8 cellular contexts compared by ENCODE assay signal in genomic region chr20:38873050-38873581, GRCh38. TPM values are rescaled to one million over a fixed set of nuclear protein-coding genes. Genes with fewer than 3 reads are reported as not detected.
DNase-seq lines count a peak whose midpoint lies in the region; ATAC-seq, FAIRE-seq and TF ChIP-seq lines count a peak whose summit lies in the region.

No MANE protein-coding gene starts in this region.

- no peak overlapping the region for H4K8ac ChIP-seq in neuronal stem cell (ENCODE audit: low read depth, low read length)

- ATAC-seq in GM18867 (IDR thresholded peaks at IDR 0.05; ENCODE audit: unreplicated experiment) (peak; percentile 55), HG03064 (IDR thresholded peaks at IDR 0.05; ENCODE audit: low read depth, unreplicated experiment) (peak; percentile 43), upper lobe of left lung (ENCODE audit: low FRiP score in 2 of 2) (peak in 1 of 2 donors; percentile 15)

- no peak overlapping the region for H3K4me2 ChIP-seq in neuronal stem cell (ENCODE audit: insufficient read depth, low read length, poor library complexity, severe bottlenecking)

- H3K36me3 ChIP-seq in kidney (ENCODE audit: control insufficient read depth in 1 of 2, insufficient read depth in 2 of 2, low read length in 2 of 2) (no peaks in the 10 kb centered on the region), upper lobe of left lung (no peaks in the 10 kb centered on the region), thyroid gland (no peaks in the 10 kb centered on the region), neuronal stem cell (replicated peaks in 1 of 2; ENCODE audit: control insufficient read depth in 2 of 2, insufficient read depth in 2 of 2, low read length in 2 of 2) (no peaks in the 10 kb centered on the region)

- H3K4me3 ChIP-seq in kidney (ENCODE audit: low read length in 2 of 2) (peak overlapping the region; percentile 9 to 46), upper lobe of left lung (no peak overlapping the region), thyroid gland (replicated peaks in 1 of 3) (no peak overlapping the region), neuronal stem cell (ENCODE audit: low read length in 2 of 2) (no peak overlapping the region)

- no peak overlapping the region for H2AK5ac ChIP-seq in neuronal stem cell (ENCODE audit: low read depth, low read length)

- H2BK5ac ChIP-seq in neuronal stem cell (ENCODE audit: low read length): no peak overlapping the region

- H3K79me1 ChIP-seq in neuronal stem cell (ENCODE audit: low read depth, low read length): no peaks in the 10 kb centered on the region

- no peak overlapping the region for H3K23ac ChIP-seq in neuronal stem cell (ENCODE audit: low read depth, low read length, poor library complexity)

- TF ChIP-seq POLR2A in upper lobe of left lung (IDR thresholded peaks at IDR 0.05): no peak
- no peak for TF ChIP-seq POLR2A in thyroid gland (IDR thresholded peaks at IDR 0.05)

- H3K4me1 ChIP-seq in kidney (ENCODE audit: control insufficient read depth in 1 of 2, insufficient read depth in 1 of 2, low read depth in 1 of 2, low read length in 2 of 2) (peaks cover 29 to 33% of the 10 kb centered on the region in 2 donors), upper lobe of left lung (peaks cover 54 to 68% (median 61%) of the 10 kb centered on the region in 4 donors), thyroid gland (peaks cover 0 to 8% of the 10 kb centered on the region in 2 donors), neuronal stem cell (ENCODE audit: control insufficient read depth in 2 of 2, insufficient read depth in 1 of 2, low read depth in 1 of 2, low read length in 2 of 2) (peaks cover 4 to 9% of the 10 kb centered on the region in 2 donors)

- no peak overlapping the region for H2AFZ ChIP-seq in neuronal stem cell (ENCODE audit: low read length)

- 65 to 77% methylated on average over 12 of the region's 12 CpGs for WGBS in upper lobe of left lung, 2 donors
- WGBS in thyroid gland, 2 donors: 68 to 81% methylated on average over 10 to 12 of the region's 12 CpGs
- WGBS in neuronal stem cell (ENCODE audit: extremely low coverage in 2 of 2, insufficient read length in 2 of 2, insufficient replicate concordance in 1 of 2), 2 donors: no CpG with 5 or more reads among the region's 12 CpGs

- H2BK15ac ChIP-seq in neuronal stem cell (ENCODE audit: low read length): no peak overlapping the region

- no peak overlapping the region for H2BK12ac ChIP-seq in neuronal stem cell (ENCODE audit: low read length)

- no peak for FAIRE-seq in kidney (lab: Jason Lieb, UNC)

- intact Hi-C loops in kidney (cut with DNase I): no loop called here
- intact Hi-C loops in thyroid gland (cut with DNase I): no loop called here

- TF ChIP-seq CTCF in kidney (IDR thresholded peaks at IDR 0.05; ENCODE audit: borderline replicate concordance, extremely low read depth, insufficient read depth) (no peak), upper lobe of left lung (IDR thresholded peaks at IDR 0.05) (no peak), thyroid gland (IDR thresholded peaks at IDR 0.05) (no peak)

- H3K9me3 ChIP-seq in kidney (ENCODE audit: control insufficient read depth in 1 of 2, low read length in 2 of 2) (no peaks in the 10 kb centered on the region), upper lobe of left lung (no peaks in the 10 kb centered on the region), thyroid gland (no peaks in the 10 kb centered on the region), neuronal stem cell (replicated peaks in 1 of 2; ENCODE audit: control insufficient read depth in 2 of 2, insufficient read depth in 1 of 2, low read depth in 1 of 2, low read length in 2 of 2) (no peaks in the 10 kb centered on the region)

- TF ChIP-seq EP300 in upper lobe of left lung (IDR thresholded peaks at IDR 0.05): no peak

- peak; percentile 71 for DNase-seq in activated CD4-positive, alpha-beta T cell treated with anti-CD3 and anti-CD28 coated beads, Interleukin-2, amount 50 U/mL, for 1 hour
- DNase-seq in kidney: no peak
- DNase-seq in upper lobe of left lung: peak in 1 of 2 donors; percentile 36
- no peak for DNase-seq in thyroid gland
- no peak for DNase-seq in NCI-H1694 (lab: John Stamatoyannopoulos, UW)
- DNase-seq in neuronal stem cell (ENCODE audit: low spot score): no peak

- H3K27ac ChIP-seq in kidney (ENCODE audit: low read depth in 2 of 2, low read length in 2 of 2): peak overlapping the region; percentile 79 to 84
- peak overlapping the region; percentile 62 to 81 (median 78) for H3K27ac ChIP-seq in upper lobe of left lung
- H3K27ac ChIP-seq in thyroid gland: no peak overlapping the region
- no peak overlapping the region for H3K27ac ChIP-seq in neuronal stem cell (replicated peaks; ENCODE audit: low read length)

- H3K18ac ChIP-seq in neuronal stem cell (ENCODE audit: low read length): no peak overlapping the region

- no peak overlapping the region for H2BK120ac ChIP-seq in neuronal stem cell (ENCODE audit: low read depth, low read length)

- peak overlapping the region in 1 of 2 donors; percentile 49 for H3K9ac ChIP-seq in kidney (ENCODE audit: low read length in 2 of 2)
- H3K9ac ChIP-seq in neuronal stem cell (ENCODE audit: low read depth, low read length, poor library complexity): no peak overlapping the region

- H4K91ac ChIP-seq in neuronal stem cell (ENCODE audit: low read depth, low read length, poor library complexity): no peak overlapping the region

- no peaks in the 10 kb centered on the region for H3K27me3 ChIP-seq in upper lobe of left lung
- no peaks in the 10 kb centered on the region for H3K27me3 ChIP-seq in thyroid gland
- H3K27me3 ChIP-seq in neuronal stem cell (ENCODE audit: control insufficient read depth in 3 of 3, insufficient read depth in 3 of 3, low read depth in 1 of 3, low read length in 3 of 3): no peaks in the 10 kb centered on the region

- no peak overlapping the region for H3K4ac ChIP-seq in neuronal stem cell (ENCODE audit: low read length)

- H3K14ac ChIP-seq in neuronal stem cell (ENCODE audit: low read length): no peak overlapping the region

RNA-seq across cellular contexts. Expression of gene FAM83D, which starts 53.1 kb away (rescaled TPM):
- total RNA-seq in kidney (0.79 TPM), upper lobe of left lung (1 to 10 TPM; 1.0 to 4.8 (median 3.0) TPM), thyroid gland (1 to 10 TPM in 1 of 4 donors, under 1 TPM in 3; 0.67 to 3.4 (median 0.86) TPM)
- polyA plus RNA-seq in kidney (ENCODE audit: insufficient read depth, low read depth, low replicate concordance): 1.2 TPM
- polyA plus RNA-seq in neuronal stem cell (2013, experiment 1 of 2): 36.7 TPM
- 37.2 TPM for polyA plus RNA-seq in neuronal stem cell (2013, experiment 2 of 2)

Comparison
In these comparisons a context has a peak if more than half of its experiments do, and no peak if none do; other contexts are left out.
1. H3K27ac ChIP-seq: peak in kidney (2 of 2) and upper lobe of left lung (4 of 4); none in thyroid gland (0 of 3) and neuronal stem cell (single experiment).
2. H3K4me3 ChIP-seq: peak in kidney (2 of 2); none in upper lobe of left lung (0 of 4), thyroid gland (0 of 3) and neuronal stem cell (0 of 2).